Comparison of ENCODE assay signal across 2 cellular contexts in the genomic region with DNA sequence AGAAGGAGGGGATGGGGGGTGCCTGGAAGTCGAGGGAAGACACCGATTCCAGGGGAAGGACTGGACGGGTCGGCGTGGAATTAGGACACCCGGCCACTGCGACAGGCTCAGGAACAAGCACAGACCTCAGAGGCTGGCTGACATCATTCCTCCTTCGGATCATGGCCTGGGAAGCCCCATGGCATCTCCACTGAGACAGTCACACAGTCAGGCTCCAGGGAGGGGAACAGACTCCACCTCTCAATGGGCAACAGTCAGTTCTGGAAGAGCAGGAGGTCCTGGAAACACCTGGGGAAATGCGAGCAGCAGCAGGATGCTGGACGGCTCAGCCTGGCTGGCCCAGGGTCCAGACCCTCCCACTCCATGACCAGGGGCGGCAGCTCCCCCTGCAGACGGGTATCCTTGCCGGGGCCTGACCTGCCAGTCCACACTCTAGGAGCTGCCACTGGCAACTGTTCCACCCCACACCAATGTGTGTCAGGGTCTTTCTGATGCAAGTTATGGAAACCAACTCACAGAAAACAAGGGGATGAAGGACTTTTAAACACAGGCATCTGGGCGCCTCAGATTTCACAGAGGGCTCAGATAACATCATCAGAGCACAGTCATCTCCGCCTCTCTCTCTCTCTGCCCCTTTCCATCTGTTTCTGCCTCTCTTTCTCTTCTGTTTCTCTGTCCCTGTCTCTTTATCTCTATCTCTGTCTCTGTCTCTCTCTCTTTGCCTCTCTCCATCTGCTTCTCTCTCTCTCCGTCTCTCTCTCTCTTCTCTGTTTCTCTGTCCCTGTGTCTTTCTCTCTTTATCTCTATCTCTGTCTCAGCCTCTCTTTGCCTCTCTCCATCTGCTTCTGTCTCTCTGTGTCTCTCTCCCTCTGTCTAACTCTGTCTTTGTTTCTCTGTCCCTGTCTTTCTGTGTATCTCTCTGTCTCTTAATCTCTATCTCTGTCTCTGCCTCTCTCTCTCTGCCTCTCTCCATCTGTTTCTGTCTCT.
TF ChIP-seq lines count a peak whose summit lies in the region.

No MANE protein-coding gene starts in this region.

TF ChIP-seq in HEK293, 187 proteins besides CTCF, POLR2A, EP300 and RAD21 (continues in another document):
- TF ChIP-seq, protein P1, sequence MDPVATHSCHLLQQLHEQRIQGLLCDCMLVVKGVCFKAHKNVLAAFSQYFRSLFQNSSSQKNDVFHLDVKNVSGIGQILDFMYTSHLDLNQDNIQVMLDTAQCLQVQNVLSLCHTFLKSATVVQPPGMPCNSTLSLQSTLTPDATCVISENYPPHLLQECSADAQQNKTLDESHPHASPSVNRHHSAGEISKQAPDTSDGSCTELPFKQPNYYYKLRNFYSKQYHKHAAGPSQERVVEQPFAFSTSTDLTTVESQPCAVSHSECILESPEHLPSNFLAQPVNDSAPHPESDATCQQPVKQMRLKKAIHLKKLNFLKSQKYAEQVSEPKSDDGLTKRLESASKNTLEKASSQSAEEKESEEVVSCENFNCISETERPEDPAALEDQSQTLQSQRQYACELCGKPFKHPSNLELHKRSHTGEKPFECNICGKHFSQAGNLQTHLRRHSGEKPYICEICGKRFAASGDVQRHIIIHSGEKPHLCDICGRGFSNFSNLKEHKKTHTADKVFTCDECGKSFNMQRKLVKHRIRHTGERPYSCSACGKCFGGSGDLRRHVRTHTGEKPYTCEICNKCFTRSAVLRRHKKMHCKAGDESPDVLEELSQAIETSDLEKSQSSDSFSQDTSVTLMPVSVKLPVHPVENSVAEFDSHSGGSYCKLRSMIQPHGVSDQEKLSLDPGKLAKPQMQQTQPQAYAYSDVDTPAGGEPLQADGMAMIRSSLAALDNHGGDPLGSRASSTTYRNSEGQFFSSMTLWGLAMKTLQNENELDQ (tag by site-specific recombination; IDR thresholded peaks at IDR 0.05; ENCODE audit: low read depth), result no peak
- TF ChIP-seq ZNF610 (tag by site-specific recombination; IDR thresholded peaks at IDR 0.05; ENCODE audit: borderline replicate concordance), result no peak
- TF ChIP-seq ZNF501 (tag by site-specific recombination; IDR thresholded peaks at IDR 0.05), result no peak
- no peak for TF ChIP-seq GFI1B (tag by site-specific recombination; IDR thresholded peaks at IDR 0.05)
- TF ChIP-seq ZNF266 (tag by site-specific recombination; IDR thresholded peaks at IDR 0.05; ENCODE audit: low read depth), result 0 out of 2 replicates have a peak, but pooled peaks have one; percentile 30
- TF ChIP-seq ZNF391 (tag by site-specific recombination; IDR thresholded peaks at IDR 0.05; ENCODE audit: borderline replicate concordance, low read depth), result no peak
- TF ChIP-seq, protein P2, sequence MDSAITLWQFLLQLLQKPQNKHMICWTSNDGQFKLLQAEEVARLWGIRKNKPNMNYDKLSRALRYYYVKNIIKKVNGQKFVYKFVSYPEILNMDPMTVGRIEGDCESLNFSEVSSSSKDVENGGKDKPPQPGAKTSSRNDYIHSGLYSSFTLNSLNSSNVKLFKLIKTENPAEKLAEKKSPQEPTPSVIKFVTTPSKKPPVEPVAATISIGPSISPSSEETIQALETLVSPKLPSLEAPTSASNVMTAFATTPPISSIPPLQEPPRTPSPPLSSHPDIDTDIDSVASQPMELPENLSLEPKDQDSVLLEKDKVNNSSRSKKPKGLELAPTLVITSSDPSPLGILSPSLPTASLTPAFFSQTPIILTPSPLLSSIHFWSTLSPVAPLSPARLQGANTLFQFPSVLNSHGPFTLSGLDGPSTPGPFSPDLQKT (IDR thresholded peaks at IDR 0.05; ENCODE audit: borderline replicate concordance, low read depth, low read length), result no peak
- TF ChIP-seq, protein P3, sequence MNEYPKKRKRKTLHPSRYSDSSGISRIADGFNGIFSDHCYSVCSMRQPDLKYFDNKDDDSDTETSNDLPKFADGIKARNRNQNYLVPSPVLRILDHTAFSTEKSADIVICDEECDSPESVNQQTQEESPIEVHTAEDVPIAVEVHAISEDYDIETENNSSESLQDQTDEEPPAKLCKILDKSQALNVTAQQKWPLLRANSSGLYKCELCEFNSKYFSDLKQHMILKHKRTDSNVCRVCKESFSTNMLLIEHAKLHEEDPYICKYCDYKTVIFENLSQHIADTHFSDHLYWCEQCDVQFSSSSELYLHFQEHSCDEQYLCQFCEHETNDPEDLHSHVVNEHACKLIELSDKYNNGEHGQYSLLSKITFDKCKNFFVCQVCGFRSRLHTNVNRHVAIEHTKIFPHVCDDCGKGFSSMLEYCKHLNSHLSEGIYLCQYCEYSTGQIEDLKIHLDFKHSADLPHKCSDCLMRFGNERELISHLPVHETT (tag by site-specific recombination; IDR thresholded peaks at IDR 0.05), result no peak
- TF ChIP-seq, protein P4, sequence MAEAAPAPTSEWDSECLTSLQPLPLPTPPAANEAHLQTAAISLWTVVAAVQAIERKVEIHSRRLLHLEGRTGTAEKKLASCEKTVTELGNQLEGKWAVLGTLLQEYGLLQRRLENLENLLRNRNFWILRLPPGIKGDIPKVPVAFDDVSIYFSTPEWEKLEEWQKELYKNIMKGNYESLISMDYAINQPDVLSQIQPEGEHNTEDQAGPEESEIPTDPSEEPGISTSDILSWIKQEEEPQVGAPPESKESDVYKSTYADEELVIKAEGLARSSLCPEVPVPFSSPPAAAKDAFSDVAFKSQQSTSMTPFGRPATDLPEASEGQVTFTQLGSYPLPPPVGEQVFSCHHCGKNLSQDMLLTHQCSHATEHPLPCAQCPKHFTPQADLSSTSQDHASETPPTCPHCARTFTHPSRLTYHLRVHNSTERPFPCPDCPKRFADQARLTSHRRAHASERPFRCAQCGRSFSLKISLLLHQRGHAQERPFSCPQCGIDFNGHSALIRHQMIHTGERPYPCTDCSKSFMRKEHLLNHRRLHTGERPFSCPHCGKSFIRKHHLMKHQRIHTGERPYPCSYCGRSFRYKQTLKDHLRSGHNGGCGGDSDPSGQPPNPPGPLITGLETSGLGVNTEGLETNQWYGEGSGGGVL (tag by site-specific recombination; IDR thresholded peaks at IDR 0.05), result no peak; the same call in 1 of the 2 replicates
- no peak for TF ChIP-seq ZNF354C (tag by site-specific recombination; IDR thresholded peaks at IDR 0.05; ENCODE audit: borderline replicate concordance, low read depth)
- no peak for TF ChIP-seq ZBTB21 (tag by site-specific recombination; IDR thresholded peaks at IDR 0.05)
- TF ChIP-seq ZNF24 (tag by site-specific recombination; IDR thresholded peaks at IDR 0.05), result no peak
- no peak for TF ChIP-seq ZNF174 (tag by site-specific recombination; IDR thresholded peaks at IDR 0.05)
- no peak for TF ChIP-seq ZNF510 (tag by site-specific recombination; IDR thresholded peaks at IDR 0.05; ENCODE audit: insufficient replicate concordance)
- no peak for TF ChIP-seq KLF16 (tag by site-specific recombination; IDR thresholded peaks at IDR 0.05)
- TF ChIP-seq PRDM1 (tag by site-specific recombination; IDR thresholded peaks at IDR 0.05), result peak; percentile 4; the same call in 1 of the 2 replicates
- no peak for TF ChIP-seq ZNF10 (tag by site-specific recombination; IDR thresholded peaks at IDR 0.05)
- TF ChIP-seq ZNF155 (tag by site-specific recombination; IDR thresholded peaks at IDR 0.05), result no peak
- TF ChIP-seq ZNF133 (tag by site-specific recombination; IDR thresholded peaks at IDR 0.05), result no peak
- no peak for TF ChIP-seq ZNF140 (tag by site-specific recombination; IDR thresholded peaks at IDR 0.05)
- no peak for TF ChIP-seq ZBTB20 (tag by site-specific recombination; IDR thresholded peaks at IDR 0.05)
- TF ChIP-seq ZNF626 (tag by site-specific recombination; IDR thresholded peaks at IDR 0.05), result no peak
- TF ChIP-seq ZNF521 (tag by site-specific recombination; IDR thresholded peaks at IDR 0.05), result no peak

TF ChIP-seq in GM12878, 131 proteins besides CTCF, POLR2A, EP300 and RAD21 (continued from another document):
- TF ChIP-seq, protein P5, sequence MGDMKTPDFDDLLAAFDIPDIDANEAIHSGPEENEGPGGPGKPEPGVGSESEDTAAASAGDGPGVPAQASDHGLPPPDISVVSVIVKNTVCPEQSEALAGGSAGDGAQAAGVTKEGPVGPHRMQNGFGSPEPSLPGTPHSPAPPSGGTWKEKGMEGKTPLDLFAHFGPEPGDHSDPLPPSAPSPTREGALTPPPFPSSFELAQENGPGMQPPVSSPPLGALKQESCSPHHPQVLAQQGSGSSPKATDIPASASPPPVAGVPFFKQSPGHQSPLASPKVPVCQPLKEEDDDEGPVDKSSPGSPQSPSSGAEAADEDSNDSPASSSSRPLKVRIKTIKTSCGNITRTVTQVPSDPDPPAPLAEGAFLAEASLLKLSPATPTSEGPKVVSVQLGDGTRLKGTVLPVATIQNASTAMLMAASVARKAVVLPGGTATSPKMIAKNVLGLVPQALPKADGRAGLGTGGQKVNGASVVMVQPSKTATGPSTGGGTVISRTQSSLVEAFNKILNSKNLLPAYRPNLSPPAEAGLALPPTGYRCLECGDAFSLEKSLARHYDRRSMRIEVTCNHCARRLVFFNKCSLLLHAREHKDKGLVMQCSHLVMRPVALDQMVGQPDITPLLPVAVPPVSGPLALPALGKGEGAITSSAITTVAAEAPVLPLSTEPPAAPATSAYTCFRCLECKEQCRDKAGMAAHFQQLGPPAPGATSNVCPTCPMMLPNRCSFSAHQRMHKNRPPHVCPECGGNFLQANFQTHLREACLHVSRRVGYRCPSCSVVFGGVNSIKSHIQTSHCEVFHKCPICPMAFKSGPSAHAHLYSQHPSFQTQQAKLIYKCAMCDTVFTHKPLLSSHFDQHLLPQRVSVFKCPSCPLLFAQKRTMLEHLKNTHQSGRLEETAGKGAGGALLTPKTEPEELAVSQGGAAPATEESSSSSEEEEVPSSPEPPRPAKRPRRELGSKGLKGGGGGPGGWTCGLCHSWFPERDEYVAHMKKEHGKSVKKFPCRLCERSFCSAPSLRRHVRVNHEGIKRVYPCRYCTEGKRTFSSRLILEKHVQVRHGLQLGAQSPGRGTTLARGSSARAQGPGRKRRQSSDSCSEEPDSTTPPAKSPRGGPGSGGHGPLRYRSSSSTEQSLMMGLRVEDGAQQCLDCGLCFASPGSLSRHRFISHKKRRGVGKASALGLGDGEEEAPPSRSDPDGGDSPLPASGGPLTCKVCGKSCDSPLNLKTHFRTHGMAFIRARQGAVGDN (IDR thresholded peaks at IDR 0.05), result no peak
- no peak for TF ChIP-seq IKZF2 (IDR thresholded peaks at IDR 0.05)
- TF ChIP-seq RFX5 (IDR thresholded peaks at IDR 0.05; ENCODE audit: low read depth, low read length), result no peak
- no peak for TF ChIP-seq NFIC (IDR thresholded peaks at IDR 0.05; ENCODE audit: low read depth, low read length)
- TF ChIP-seq SREBF1 (IDR thresholded peaks at IDR 0.05; ENCODE audit: low read length), result no peak
- no peak for TF ChIP-seq CBX5 (IDR thresholded peaks at IDR 0.05; ENCODE audit: low read depth)
TF ChIP-seq in GM12878: peak in this region for 0.
